ENCODE assay signal across 23 cellular contexts in the genomic region with DNA sequence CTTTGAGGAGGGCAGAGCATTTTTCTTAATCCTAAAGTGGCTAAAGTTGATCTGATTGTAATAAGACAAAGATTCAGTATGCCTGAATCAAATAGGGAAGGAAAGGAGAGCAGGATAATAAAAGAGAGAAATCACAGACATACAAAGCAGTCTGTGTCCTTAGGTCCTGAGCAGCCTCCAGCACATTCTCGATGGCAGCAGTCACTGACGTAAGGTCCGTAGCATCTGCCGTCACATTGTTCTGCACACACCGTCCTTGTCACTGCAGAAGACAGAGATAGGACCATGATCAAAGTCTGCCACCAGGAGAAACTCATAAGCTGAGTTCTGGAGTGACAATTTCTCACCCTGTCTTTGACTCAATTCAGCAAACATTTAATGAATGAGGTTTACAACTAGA.
"Had no signal": no experiment of that assay in that cellular context is flagged by ENCODE, and none has a peak within 500 bp of the region (broad histone marks: within the 10 kb centered on the region; RNA-seq: fewer than 3 reads in every experiment).

No MANE protein-coding gene starts in this region.

- H3K36me3 Mint-ChIP-seq: natural killer cell; stimulated activated naive B cell treated with anti-CD40 and anti-IgM and Interleukin-4, amounts not matched to agents 10 μg/mL and 1 μg/mL and 100 μg/mL, for 72 hours had no signal

- DNase-seq: central memory CD4-positive, alpha-beta T cell; effector CD4-positive, alpha-beta T cell; endodermal cell; erythroblast; foreskin keratinocyte; natural killer cell; pancreas; spleen; stimulated activated CD4-positive, alpha-beta T cell treated with anti-CD3 and anti-CD28 coated beads, Interleukin-15, amount 100 ng/mL, for 24 hours; stimulated activated CD4-positive, alpha-beta T cell treated with anti-CD3 and anti-CD28 coated beads, Interleukin-2, amount 100 ng/mL, for 24 hours; stimulated activated CD4-positive, alpha-beta T cell treated with anti-CD3 and anti-CD28 coated beads, Interleukin-4, amount 100 ng/mL, for 4 hours; stimulated activated naive B cell treated with anti-CD40 and anti-IgM and Interleukin-4, amounts not matched to agents 10 μg/mL and 1 μg/mL and 100 μg/mL, for 72 hours; stimulated activated naive CD8-positive, alpha-beta T cell treated with anti-CD3 and anti-CD28 coated beads, Interleukin-15, amount 100 ng/mL, for 72 hours; tibial artery; upper lobe of left lung; uterus had no signal

- H3K4me1 ChIP-seq: foreskin keratinocyte, pancreas, prostate gland, spleen, suprapubic skin, tibial artery, upper lobe of left lung, uterus had no signal

- H3K4me2 ChIP-seq: neural progenitor cell had no signal

- H3K4me3 ChIP-seq: coronary artery, neural progenitor cell, pancreas, prostate gland, spleen, suprapubic skin, tibial artery, upper lobe of left lung, uterus had no signal

- H3K9ac ChIP-seq: neural progenitor cell had no signal

- H3K9me3 Mint-ChIP-seq: endodermal cell; neural progenitor cell; stimulated activated naive B cell treated with anti-CD40 and anti-IgM and Interleukin-4, amounts not matched to agents 10 μg/mL and 1 μg/mL and 100 μg/mL, for 72 hours; stimulated activated naive CD8-positive, alpha-beta T cell treated with anti-CD3 and anti-CD28 coated beads, Interleukin-15, amount 100 ng/mL, for 72 hours had no signal

- ATAC-seq: foreskin keratinocyte; natural killer cell; pancreas; sciatic nerve; stimulated activated naive B cell treated with anti-CD40 and anti-IgM and Interleukin-4, amounts not matched to agents 10 μg/mL and 1 μg/mL and 100 μg/mL, for 72 hours; stimulated activated naive CD8-positive, alpha-beta T cell treated with anti-CD3 and anti-CD28 coated beads, Interleukin-15, amount 100 ng/mL, for 72 hours had no signal

- H3K9me3 ChIP-seq: pancreas, prostate gland, spleen, suprapubic skin, tibial artery, upper lobe of left lung, uterus had no signal

- H3K27ac Mint-ChIP-seq: endodermal cell; natural killer cell; neural progenitor cell; stimulated activated naive B cell treated with anti-CD40 and anti-IgM and Interleukin-4, amounts not matched to agents 10 μg/mL and 1 μg/mL and 100 μg/mL, for 72 hours; stimulated activated naive CD8-positive, alpha-beta T cell treated with anti-CD3 and anti-CD28 coated beads, Interleukin-15, amount 100 ng/mL, for 72 hours had no signal

- H3K27me3 ChIP-seq: foreskin keratinocyte, neural progenitor cell, pancreas, spleen, suprapubic skin, tibial artery, upper lobe of left lung, uterus had no signal

- H3K27ac ChIP-seq: coronary artery, foreskin keratinocyte, neural progenitor cell, pancreas, prostate gland, spleen, suprapubic skin, tibial artery, upper lobe of left lung, uterus had no signal

- H3K27me3 Mint-ChIP-seq: stimulated activated naive B cell treated with anti-CD40 and anti-IgM and Interleukin-4, amounts not matched to agents 10 μg/mL and 1 μg/mL and 100 μg/mL, for 72 hours; stimulated activated naive CD8-positive, alpha-beta T cell treated with anti-CD3 and anti-CD28 coated beads, Interleukin-15, amount 100 ng/mL, for 72 hours had no signal

- H3K36me3 ChIP-seq: neural progenitor cell, pancreas, prostate gland, spleen, suprapubic skin, upper lobe of left lung had no signal

- H3K4me3 Mint-ChIP-seq: endodermal cell; natural killer cell; neural progenitor cell; stimulated activated naive B cell treated with anti-CD40 and anti-IgM and Interleukin-4, amounts not matched to agents 10 μg/mL and 1 μg/mL and 100 μg/mL, for 72 hours; stimulated activated naive CD8-positive, alpha-beta T cell treated with anti-CD3 and anti-CD28 coated beads, Interleukin-15, amount 100 ng/mL, for 72 hours had no signal

- FAIRE-seq: endothelial cell of umbilical vein, keratinocyte, pancreas had no signal

- H3K4me1 Mint-ChIP-seq: endodermal cell; natural killer cell; stimulated activated naive B cell treated with anti-CD40 and anti-IgM and Interleukin-4, amounts not matched to agents 10 μg/mL and 1 μg/mL and 100 μg/mL, for 72 hours; stimulated activated naive CD8-positive, alpha-beta T cell treated with anti-CD3 and anti-CD28 coated beads, Interleukin-15, amount 100 ng/mL, for 72 hours had no signal

- H2AFZ ChIP-seq: neural progenitor cell had no signal
